Comparison of ENCODE assay signal across 1 cellular context in genomic region chr5:607541-608285, GRCh38.
TF ChIP-seq lines count a peak whose summit lies in the region.

No MANE protein-coding gene starts in this region.

TF ChIP-seq in K562, 482 proteins besides CTCF, POLR2A, EP300 and RAD21 (continued from another document):
- TF ChIP-seq ID3 (CRISPR knock-in tag; IDR thresholded peaks at IDR 0.05): no peak
- TF ChIP-seq ID3 (tag; IDR thresholded peaks at IDR 0.05): no peak
